ENCODE assay signal across 8 cellular contexts in genomic region chr5:141617682-141618029, GRCh38. TPM values are rescaled to one million over a fixed set of nuclear protein-coding genes. Genes with fewer than 3 reads are reported as not detected.
DNase-seq lines count a peak whose midpoint lies in the region; ATAC-seq and TF ChIP-seq lines count a peak whose summit lies in the region.

No MANE protein-coding gene starts in this region.

- peak overlapping the region; percentile 77 to 99 (median 96) for H3K4me3 ChIP-seq in BLaER1 treated with 17β-estradiol and CSF1 and Interleukin-3, amounts not matched to agents 10 nM and 100 nM
- H3K4me3 ChIP-seq in MG63, result peak overlapping the region; percentile 88
- peak overlapping the region; percentile 84 for H3K4me3 ChIP-seq in choroid plexus epithelial cell (ENCODE audit: low read depth, low read length)

- TF ChIP-seq CTCF in choroid plexus epithelial cell (conservative IDR thresholded peaks at IDR 0.05; ENCODE audit: low read depth, low read length), result no peak

- H3K27me3 Mint-ChIP-seq in naive thymus-derived CD8-positive, alpha-beta T cell, result no peaks in the 10 kb centered on the region

- peak overlapping the region; percentile 94 to 100 (median 98) for H3K4me3 Mint-ChIP-seq in naive thymus-derived CD8-positive, alpha-beta T cell

- H3K4me1 Mint-ChIP-seq in naive thymus-derived CD8-positive, alpha-beta T cell, result peaks cover 34 to 60% (median 50%) of the 10 kb centered on the region in 4 donors

- H3K27ac ChIP-seq in BLaER1 treated with 17β-estradiol and CSF1 and Interleukin-3, amounts not matched to agents 10 nM and 100 nM, result peak overlapping the region; percentile 73 to 95 (median 94); a peak in 21 of 22 replicates

- peaks cover 0 to 27% (median 7%) of the 10 kb centered on the region in 3 donors for H3K36me3 Mint-ChIP-seq in naive thymus-derived CD8-positive, alpha-beta T cell

- H3K9me3 Mint-ChIP-seq in naive thymus-derived CD8-positive, alpha-beta T cell, result no peaks in the 10 kb centered on the region

- peaks cover 39 to 76% (median 45%) of the 10 kb centered on the region in 10 experiments for H3K4me1 ChIP-seq in BLaER1 treated with 17β-estradiol and CSF1 and Interleukin-3, amounts not matched to agents 10 nM and 100 nM

- peak overlapping the region; percentile 94 to 99 (median 96) for H3K27ac Mint-ChIP-seq in naive thymus-derived CD8-positive, alpha-beta T cell

- POLR2A ChIA-PET in naive thymus-derived CD8-positive, alpha-beta T cell (lab: Charles Lee), result interaction anchor here (2.0 to 5.6 kb wide), 7 partner anchors 10 to 306 kb away, joined by 5 to 98 read pairs (median 36); partner anchors contain the start of genes DELE1, FCHSD1, HDAC3 and RELL2

- ATAC-seq in naive thymus-derived CD8-positive, alpha-beta T cell, result no peak

- H3K9ac ChIP-seq in BLaER1 treated with 17β-estradiol and CSF1 and Interleukin-3, amounts not matched to agents 10 nM and 100 nM, result peak overlapping the region; percentile 88 to 98 (median 97)

- no peaks in the 10 kb centered on the region for H3K9me3 ChIP-seq in BLaER1 treated with 17β-estradiol and CSF1 and Interleukin-3, amounts not matched to agents 10 nM and 100 nM (replicated peaks in 1 of 11)
- H3K9me3 ChIP-seq in MG63, result no peaks in the 10 kb centered on the region; the same call in 1 of the 2 replicates

- H3K36me3 ChIP-seq in BLaER1 treated with 17β-estradiol and CSF1 and Interleukin-3, amounts not matched to agents 10 nM and 100 nM, result peaks cover 28 to 74% (median 42%) of the 10 kb centered on the region in 11 experiments
- peaks cover 51% of the 10 kb centered on the region for H3K36me3 ChIP-seq in MG63

- DNase-seq in MG63 (no peak), choroid plexus epithelial cell (ENCODE audit: low read depth) (no peak), AG08396 (ENCODE audit: low spot score) (no peak), NCI-H524 treated with DMSO at 0.1 percent for 48 hours (lab: John Stamatoyannopoulos, UW) (no peak), anterior cingulate cortex (lab: John Stamatoyannopoulos, UW) (no peak)
- peak in 2 of 10 donors; percentile 26 to 30 for DNase-seq in naive thymus-derived CD8-positive, alpha-beta T cell
- no peak for DNase-seq in activated CD4-positive, alpha-beta T cell treated with anti-CD3 and anti-CD28 coated beads, Interleukin-2, amount 50 U/mL, for 48 hours

- H3K4me2 ChIP-seq in BLaER1 treated with 17β-estradiol and CSF1 and Interleukin-3, amounts not matched to agents 10 nM and 100 nM, result peak overlapping the region; percentile 76 to 95 (median 89)

- H3K27me3 ChIP-seq in BLaER1 treated with 17β-estradiol and CSF1 and Interleukin-3, amounts not matched to agents 10 nM and 100 nM, result no peaks in the 10 kb centered on the region
- H3K27me3 ChIP-seq in MG63, result no peaks in the 10 kb centered on the region

- peaks cover 0 to 56% (median 24%) of the 10 kb centered on the region in 11 experiments; a peak in 14 of 22 replicates for H4K20me1 ChIP-seq in BLaER1 treated with 17β-estradiol and CSF1 and Interleukin-3, amounts not matched to agents 10 nM and 100 nM

RNA-seq across cellular contexts. Expression of gene DIAPH1, which starts 1.1 kb away (rescaled TPM):
- 28.4 and 43.9 TPM in 2 replicates for total RNA-seq in MG63 (2014; rRNA removed; shearing (Covaris generic); ENCODE audit: low replicate concordance)
- 100 to 1,000 TPM; 171 to 183 TPM for total RNA-seq in naive thymus-derived CD8-positive, alpha-beta T cell
- polyA plus RNA-seq in naive thymus-derived CD8-positive, alpha-beta T cell, result 100 to 1,000 TPM in 1 of 3 donors, 10 to 100 TPM in 2; 87.4 to 105 (median 92.9) TPM

RNA-seq across cellular contexts. Expression of gene HDAC3, which starts 19.0 kb away (rescaled TPM):
- total RNA-seq in MG63 (2014; rRNA removed; shearing (Covaris generic); ENCODE audit: low replicate concordance), result 122 and 169 TPM in 2 replicates
- total RNA-seq in naive thymus-derived CD8-positive, alpha-beta T cell, result 10 to 100 TPM; 71.1 to 81.6 TPM
- polyA plus RNA-seq in naive thymus-derived CD8-positive, alpha-beta T cell, result 100 to 1,000 TPM in 1 of 3 donors, 10 to 100 TPM in 2; 85.7 to 100 (median 91.7) TPM

RNA-seq across cellular contexts. Expression of gene RELL2, which starts 19.1 kb away (rescaled TPM):
- 13.2 and 15.1 TPM in 2 replicates for total RNA-seq in MG63 (2014; rRNA removed; shearing (Covaris generic); ENCODE audit: low replicate concordance)
- 10 to 100 TPM; 22.3 to 23.9 TPM for total RNA-seq in naive thymus-derived CD8-positive, alpha-beta T cell
- polyA plus RNA-seq in naive thymus-derived CD8-positive, alpha-beta T cell, result 1 to 10 TPM; 2.6 to 3.9 (median 3.4) TPM

RNA-seq across cellular contexts. Expression of gene FCHSD1, which starts 33.6 kb away (rescaled TPM):
- 3.4 and 5.8 TPM in 2 replicates for total RNA-seq in MG63 (2014; rRNA removed; shearing (Covaris generic); ENCODE audit: low replicate concordance)
- 100 to 1,000 TPM; 110 to 115 TPM for total RNA-seq in naive thymus-derived CD8-positive, alpha-beta T cell
- 1 to 10 TPM; 8.8 to 9.4 (median 9.3) TPM for polyA plus RNA-seq in naive thymus-derived CD8-positive, alpha-beta T cell
